Comparison of ENCODE assay signal across 8 cellular contexts in the genomic region with DNA sequence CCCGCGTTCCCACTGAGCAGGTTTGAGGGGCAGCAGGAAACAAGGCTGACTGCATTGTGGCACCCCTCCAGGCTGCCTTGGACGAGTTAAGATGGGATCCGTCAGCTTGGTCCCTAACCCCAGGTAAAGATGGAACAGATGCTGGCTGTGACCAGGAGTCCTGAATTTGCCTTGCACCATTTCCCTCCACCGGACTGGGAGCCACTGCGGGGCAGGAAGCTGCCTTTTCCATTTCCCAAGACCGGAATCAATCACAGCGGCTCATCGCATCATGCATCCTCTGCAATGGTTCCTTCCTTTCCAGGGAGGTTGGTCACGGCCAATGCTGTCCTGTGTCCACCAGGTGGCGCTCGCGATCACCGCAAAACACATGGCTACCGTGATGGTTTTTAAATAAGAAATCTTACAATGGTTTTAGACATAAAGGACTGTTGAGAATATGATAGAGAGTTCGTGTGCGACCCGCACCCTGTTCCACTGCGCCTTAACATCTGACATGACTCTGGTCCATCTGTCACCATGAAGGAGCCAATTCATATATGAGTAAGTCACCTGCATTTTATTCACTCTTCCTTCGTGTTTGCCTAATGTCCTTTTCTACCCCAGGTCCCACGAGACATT. TPM values are rescaled to one million over a fixed set of nuclear protein-coding genes. Genes with fewer than 3 reads are reported as not detected.
DNase-seq lines count a peak whose midpoint lies in the region; ATAC-seq, FAIRE-seq and TF ChIP-seq lines count a peak whose summit lies in the region.

No MANE protein-coding gene starts in this region.

- peaks cover 37% of the 10 kb centered on the region for H3K36me3 Mint-ChIP-seq in activated naive CD4-positive, alpha-beta T cell treated with anti-CD3 and anti-CD28 coated beads, Interleukin-2, amount 10 ng/mL, durations not matched to agents 7 days and 5 days

- peak; percentile 87 to 92 (median 89) for ATAC-seq in pancreas
- ATAC-seq in GM18519 (IDR thresholded peaks at IDR 0.05; ENCODE audit: low FRiP score, unreplicated experiment), result no peak

- no peak overlapping the region for H3K4me3 Mint-ChIP-seq in activated naive CD4-positive, alpha-beta T cell treated with anti-CD3 and anti-CD28 coated beads, Interleukin-2, amount 10 ng/mL, durations not matched to agents 7 days and 5 days

- TF ChIP-seq EP300 in tibial nerve (IDR thresholded peaks at IDR 0.05), result peak in 1 of 2 donors; percentile 64

- TF ChIP-seq POLR2A in tibial nerve (IDR thresholded peaks at IDR 0.05), result no peak

- H3K4me3 ChIP-seq in pancreas, result no peak overlapping the region
- no peak overlapping the region for H3K4me3 ChIP-seq in tibial nerve

- H3K36me3 ChIP-seq in pancreas (no peaks in the 10 kb centered on the region), tibial nerve (no peaks in the 10 kb centered on the region)

- peak; percentile 42 for DNase-seq in GF-D8 (lab: John Stamatoyannopoulos, UW)
- peak; percentile 85 for DNase-seq in NCI-H1092 treated with DMSO at 0.1 percent for 48 hours (lab: John Stamatoyannopoulos, UW)
- DNase-seq in SKM-1 treated with dmso at 0.1 percent for 144 hours (lab: John Stamatoyannopoulos, UW; ENCODE audit: unreplicated experiment), result peak; percentile 69
- DNase-seq in activated naive CD4-positive, alpha-beta T cell treated with anti-CD3 and anti-CD28 coated beads, Interleukin-2, amount 10 ng/mL, durations not matched to agents 7 days and 5 days, result peak; percentile 80
- peak; percentile 84 for DNase-seq in glomerular visceral epithelial cell (ENCODE audit: extremely low spot score)
- peak; percentile 67 to 96 (median 82) for DNase-seq in pancreas
- peak; percentile 71 to 90 for DNase-seq in tibial nerve (ENCODE audit: low spot score in 2 of 2)

- intact Hi-C loops in pancreas (cut with DNase I), result loop anchor here in 2 of 3 donors (5.0 to 10.0 kb wide), 3 partner anchors 111 to 216 kb away; no protein-coding TSS in a partner anchor

- H3K27ac ChIP-seq in pancreas, result no peak overlapping the region
- no peak overlapping the region for H3K27ac ChIP-seq in tibial nerve

- H3K27ac Mint-ChIP-seq in activated naive CD4-positive, alpha-beta T cell treated with anti-CD3 and anti-CD28 coated beads, Interleukin-2, amount 10 ng/mL, durations not matched to agents 7 days and 5 days, result peak overlapping the region; percentile 87

- H3K4me1 Mint-ChIP-seq in activated naive CD4-positive, alpha-beta T cell treated with anti-CD3 and anti-CD28 coated beads, Interleukin-2, amount 10 ng/mL, durations not matched to agents 7 days and 5 days, result peaks cover 92% of the 10 kb centered on the region

- FAIRE-seq in pancreas (lab: Jason Lieb, UNC), result no peak

- TF ChIP-seq CTCF in pancreas (IDR thresholded peaks at IDR 0.05) (peak; percentile 89 to 99 (median 98)), tibial nerve (IDR thresholded peaks at IDR 0.05) (peak; percentile 91 to 97 (median 96))

- no peaks in the 10 kb centered on the region for H3K9me3 Mint-ChIP-seq in activated naive CD4-positive, alpha-beta T cell treated with anti-CD3 and anti-CD28 coated beads, Interleukin-2, amount 10 ng/mL, durations not matched to agents 7 days and 5 days

- WGBS in pancreas, 2 donors, result 7% methylated on average over 21 of the region's 21 CpGs
- 10 to 11% methylated on average over 21 of the region's 21 CpGs for WGBS in tibial nerve, 2 donors

- H3K27me3 ChIP-seq in pancreas, result no peaks in the 10 kb centered on the region
- no peaks in the 10 kb centered on the region for H3K27me3 ChIP-seq in tibial nerve

- H3K9me3 ChIP-seq in pancreas, result no peaks in the 10 kb centered on the region
- no peaks in the 10 kb centered on the region for H3K9me3 ChIP-seq in tibial nerve

- H3K27me3 Mint-ChIP-seq in activated naive CD4-positive, alpha-beta T cell treated with anti-CD3 and anti-CD28 coated beads, Interleukin-2, amount 10 ng/mL, durations not matched to agents 7 days and 5 days, result peaks cover 7% of the 10 kb centered on the region

- CTCF ChIA-PET in activated naive CD4-positive, alpha-beta T cell treated with anti-CD3 and anti-CD28 coated beads, Interleukin-2, amount 10 ng/mL, durations not matched to agents 7 days and 5 days (lab: Charles Lee), result interaction anchor here (0.7 to 8.8 kb wide), 23 partner anchors 8 to 227 kb away, joined by 3 to 100 read pairs (median 4); no protein-coding TSS in a partner anchor

- H3K4me1 ChIP-seq in pancreas (peaks cover 0 to 4% (median 0%) of the 10 kb centered on the region in 3 donors), tibial nerve (peaks cover 0 to 11% (median 0%) of the 10 kb centered on the region in 4 donors)

RNA-seq across cellular contexts. Expression of a gene that starts 6.8 kb away (rescaled TPM):
- total RNA-seq in pancreas (10 to 100 TPM in 1 of 6 donors, 1 to 10 TPM in 5; 3.4 to 10.5 (median 5.6) TPM), tibial nerve (10 to 100 TPM in 3 of 4 donors, 1 to 10 TPM in 1; 9.2 to 15.9 (median 14.3) TPM)
- 1 to 10 TPM; 2.1 to 3.4 TPM for polyA plus RNA-seq in pancreas
